In genomic region chr2:120385355-120386127, GRCh38 we compare ENCODE assay signal across 2 cellular contexts.
TF ChIP-seq lines count a peak whose summit lies in the region.

No MANE protein-coding gene starts in this region.

TF ChIP-seq in HEK293, 187 proteins besides CTCF, POLR2A, EP300 and RAD21:
- TF ChIP-seq SCRT1 (tag by site-specific recombination; IDR thresholded peaks at IDR 0.05; ENCODE audit: borderline replicate concordance) = no peak
- TF ChIP-seq ZNF549 (tag by site-specific recombination; IDR thresholded peaks at IDR 0.05) = no peak
- no peak for TF ChIP-seq BCL11B (tag by site-specific recombination; IDR thresholded peaks at IDR 0.05; ENCODE audit: low read depth)
- no peak for TF ChIP-seq ZNF776 (tag by site-specific recombination; IDR thresholded peaks at IDR 0.05; ENCODE audit: borderline replicate concordance)
- TF ChIP-seq ZBTB17 (tag by site-specific recombination; IDR thresholded peaks at IDR 0.05) = 0 out of 2 replicates have a peak, but pooled peaks have one; percentile 2
- TF ChIP-seq ZBTB20 (tag by site-specific recombination; IDR thresholded peaks at IDR 0.05) = no peak
- TF ChIP-seq ZNF768 (tag by site-specific recombination; IDR thresholded peaks at IDR 0.05) = 0 out of 2 replicates have a peak, but pooled peaks have one; percentile 3
- no peak for TF ChIP-seq ZNF354C (tag by site-specific recombination; IDR thresholded peaks at IDR 0.05; ENCODE audit: borderline replicate concordance, low read depth)
- no peak for TF ChIP-seq ZNF654 (tag by site-specific recombination; IDR thresholded peaks at IDR 0.05; ENCODE audit: low read depth)

TF ChIP-seq in K562, 482 proteins besides CTCF, POLR2A, EP300 and RAD21:
- no peak for TF ChIP-seq COPS2 (conservative IDR thresholded peaks at IDR 0.05)
- peak; percentile 70 for TF ChIP-seq ZFP36 (IDR thresholded peaks at IDR 0.05; ENCODE audit: low read depth, low read length, partially characterized antibody)
- peak; percentile 65 for TF ChIP-seq RBM25 (IDR thresholded peaks at IDR 0.05; ENCODE audit: low read depth, low read length, severe bottlenecking)
- TF ChIP-seq BCOR (IDR thresholded peaks at IDR 0.05) = peak; percentile 48; the same call in 1 of the 2 replicates
- no peak for TF ChIP-seq ZBTB5 (IDR thresholded peaks at IDR 0.05)
TF ChIP-seq in K562: peak in this region for 3.
